In genomic region chr18:34120294-34120693, GRCh38 we compare ENCODE assay signal across 16 cellular contexts.
"Had no signal": no experiment of that assay in that cellular context is flagged by ENCODE, and none has a peak within 500 bp of the region (broad histone marks: within the 10 kb centered on the region; RNA-seq: fewer than 3 reads in every experiment).

No MANE protein-coding gene starts in this region.

- H3K27ac ChIP-seq: heart right ventricle, upper lobe of left lung had no signal

- H3K4me1 Mint-ChIP-seq: activated B cell treated with CpG ODN at 0.5 μM for 24 hours; activated CD4-positive, alpha-beta T cell treated with anti-CD3 and anti-CD28 coated beads, Interleukin-2, amount 10 ng/mL, durations not matched to agents 24 days and 14 days; activated naive CD4-positive, alpha-beta T cell treated with anti-CD3 and anti-CD28 coated beads, Interleukin-2, amount 50 U/mL, for 24 hours; natural killer cell had no signal

- H3K4me3 ChIP-seq: heart right ventricle, upper lobe of left lung had no signal

- H3K4me1 ChIP-seq: heart right ventricle had no signal

- H3K9me3 ChIP-seq: heart right ventricle, upper lobe of left lung had no signal

- H3K9me3 Mint-ChIP-seq: activated B cell treated with CpG ODN at 0.5 μM for 24 hours; activated CD4-positive, alpha-beta T cell treated with anti-CD3 and anti-CD28 coated beads, Interleukin-2, amount 10 ng/mL, durations not matched to agents 24 days and 14 days; activated naive CD4-positive, alpha-beta T cell treated with anti-CD3 and anti-CD28 coated beads, Interleukin-2, amount 50 U/mL, for 24 hours; effector memory CD8-positive, alpha-beta T cell; natural killer cell; stimulated activated naive CD8-positive, alpha-beta T cell treated with anti-CD3 and anti-CD28 coated beads, Interleukin-15, Interleukin-2, amounts not matched to agents 100 ng/mL and 50 ng/mL, for 24 hours had no signal

- FAIRE-seq: frontal cortex, small intestine had no signal

- ATAC-seq: activated CD8-positive, alpha-beta T cell treated with anti-CD3 and anti-CD28 coated beads, Interleukin-2, amount 10 ng/mL, durations not matched to agents 7 days and 5 days; effector memory CD8-positive, alpha-beta T cell; heart right ventricle; natural killer cell had no signal

- H3K27me3 Mint-ChIP-seq: activated B cell treated with CpG ODN at 0.5 μM for 24 hours; activated CD4-positive, alpha-beta T cell treated with anti-CD3 and anti-CD28 coated beads, Interleukin-2, amount 10 ng/mL, durations not matched to agents 24 days and 14 days; activated naive CD4-positive, alpha-beta T cell treated with anti-CD3 and anti-CD28 coated beads, Interleukin-2, amount 50 U/mL, for 24 hours; effector memory CD8-positive, alpha-beta T cell; stimulated activated naive CD8-positive, alpha-beta T cell treated with anti-CD3 and anti-CD28 coated beads, Interleukin-15, Interleukin-2, amounts not matched to agents 100 ng/mL and 50 ng/mL, for 24 hours had no signal

- H3K27ac Mint-ChIP-seq: activated B cell treated with CpG ODN at 0.5 μM for 24 hours; activated CD4-positive, alpha-beta T cell treated with anti-CD3 and anti-CD28 coated beads, Interleukin-2, amount 10 ng/mL, durations not matched to agents 24 days and 14 days; activated CD8-positive, alpha-beta T cell treated with anti-CD3 and anti-CD28 coated beads, Interleukin-2, amount 10 ng/mL, durations not matched to agents 7 days and 5 days; activated naive CD4-positive, alpha-beta T cell treated with anti-CD3 and anti-CD28 coated beads, Interleukin-2, amount 50 U/mL, for 24 hours; effector memory CD8-positive, alpha-beta T cell; natural killer cell; stimulated activated naive CD8-positive, alpha-beta T cell treated with anti-CD3 and anti-CD28 coated beads, Interleukin-15, Interleukin-2, amounts not matched to agents 100 ng/mL and 50 ng/mL, for 24 hours had no signal

- H3K36me3 ChIP-seq: heart right ventricle, upper lobe of left lung had no signal

- DNase-seq: activated B cell treated with CpG ODN at 0.5 μM for 24 hours; activated CD4-positive, alpha-beta T cell treated with anti-CD3 and anti-CD28 coated beads, Interleukin-2, amount 10 ng/mL, durations not matched to agents 24 days and 14 days; activated CD8-positive, alpha-beta memory T cell treated with anti-CD3 and anti-CD28 coated beads, Interleukin-2, amount 50 U/mL, for 4 hours; activated CD8-positive, alpha-beta T cell treated with anti-CD3 and anti-CD28 coated beads, Interleukin-2, amount 10 ng/mL, durations not matched to agents 7 days and 5 days; activated effector memory CD4-positive, alpha-beta T cell treated with anti-CD3 and anti-CD28 coated beads, Interleukin-2, amount 50 U/mL, for 16 hours; activated T-cell treated with anti-CD3 and anti-CD28 coated beads, Interleukin-2, amount 50 U/mL, for 48 hours; amniotic stem cell; dermis blood vessel endothelial cell; effector memory CD8-positive, alpha-beta T cell; heart right ventricle; natural killer cell; small intestine had no signal

- H3K36me3 Mint-ChIP-seq: activated naive CD4-positive, alpha-beta T cell treated with anti-CD3 and anti-CD28 coated beads, Interleukin-2, amount 50 U/mL, for 24 hours; natural killer cell had no signal

- H3K4me3 Mint-ChIP-seq: activated B cell treated with CpG ODN at 0.5 μM for 24 hours; activated CD4-positive, alpha-beta T cell treated with anti-CD3 and anti-CD28 coated beads, Interleukin-2, amount 10 ng/mL, durations not matched to agents 24 days and 14 days; activated CD8-positive, alpha-beta T cell treated with anti-CD3 and anti-CD28 coated beads, Interleukin-2, amount 10 ng/mL, durations not matched to agents 7 days and 5 days; activated naive CD4-positive, alpha-beta T cell treated with anti-CD3 and anti-CD28 coated beads, Interleukin-2, amount 50 U/mL, for 24 hours; effector memory CD8-positive, alpha-beta T cell; natural killer cell; stimulated activated naive CD8-positive, alpha-beta T cell treated with anti-CD3 and anti-CD28 coated beads, Interleukin-15, Interleukin-2, amounts not matched to agents 100 ng/mL and 50 ng/mL, for 24 hours had no signal

- H3K27me3 ChIP-seq: heart right ventricle, upper lobe of left lung had no signal
